Comparison of ENCODE assay signal across 8 cellular contexts in the genomic region with DNA sequence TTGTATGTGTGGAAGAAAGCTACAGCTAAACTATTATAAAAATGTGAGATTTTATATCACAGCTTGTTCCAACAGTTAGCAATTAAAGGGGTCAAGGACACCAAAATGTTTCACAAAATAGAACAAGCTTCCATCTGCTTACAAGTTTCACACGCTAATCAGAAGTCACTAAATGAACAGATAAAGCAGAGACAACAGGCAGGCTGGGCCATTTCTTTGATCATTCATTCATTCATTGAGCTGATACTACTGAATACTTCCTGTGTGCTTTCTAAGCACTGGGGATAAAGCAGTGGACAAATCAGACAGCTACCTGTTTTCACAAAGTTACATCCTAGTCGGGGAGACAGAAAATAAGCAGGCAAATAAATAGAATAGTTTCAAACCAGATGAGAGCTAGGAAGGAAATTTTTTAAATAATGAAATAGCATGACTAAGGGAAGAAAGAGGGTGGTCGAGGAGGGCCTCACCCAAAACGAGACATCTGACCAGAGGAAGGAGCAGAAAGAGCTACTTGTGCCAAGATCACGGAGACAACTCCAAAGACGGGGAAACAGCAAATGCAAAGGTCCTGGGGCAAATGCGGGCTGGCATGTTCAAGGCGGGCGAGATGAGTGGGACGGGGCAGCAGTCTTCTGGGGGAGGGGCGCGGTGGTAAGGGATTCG. TPM values are rescaled to one million over a fixed set of nuclear protein-coding genes. Genes with fewer than 3 reads are reported as not detected.
DNase-seq lines count a peak whose midpoint lies in the region; ATAC-seq and TF ChIP-seq lines count a peak whose summit lies in the region.

No MANE protein-coding gene starts in this region.

- H3K27ac Mint-ChIP-seq in central memory CD8-positive, alpha-beta T cell (ENCODE audit: low read depth): peak overlapping the region; percentile 98
- H3K27ac Mint-ChIP-seq in naive B cell: peak overlapping the region; percentile 22 to 94 (median 89)

- no peaks in the 10 kb centered on the region for H3K9me3 Mint-ChIP-seq in central memory CD8-positive, alpha-beta T cell
- no peaks in the 10 kb centered on the region for H3K9me3 Mint-ChIP-seq in naive B cell

- no peak overlapping the region for H3K27ac ChIP-seq in AG04450 (ENCODE audit: low read depth, low read length)

- TF ChIP-seq EP300 in Ishikawa (IDR thresholded peaks at IDR 0.05; ENCODE audit: borderline replicate concordance): no peak

- no peaks in the 10 kb centered on the region for H3K27me3 Mint-ChIP-seq in central memory CD8-positive, alpha-beta T cell
- H3K27me3 Mint-ChIP-seq in naive B cell: no peaks in the 10 kb centered on the region

- peaks cover 21% of the 10 kb centered on the region for H3K36me3 Mint-ChIP-seq in central memory CD8-positive, alpha-beta T cell (ENCODE audit: insufficient read depth)
- no peaks in the 10 kb centered on the region for H3K36me3 Mint-ChIP-seq in naive B cell

- H3K4me1 Mint-ChIP-seq in central memory CD8-positive, alpha-beta T cell: peaks cover 52% of the 10 kb centered on the region
- H3K4me1 Mint-ChIP-seq in naive B cell: peaks cover 34 to 47% (median 46%) of the 10 kb centered on the region in 3 donors

- peak overlapping the region; percentile 96 for H3K4me3 Mint-ChIP-seq in central memory CD8-positive, alpha-beta T cell
- H3K4me3 Mint-ChIP-seq in naive B cell: peak overlapping the region; percentile 87 to 93 (median 91)

- no peak for ATAC-seq in central memory CD8-positive, alpha-beta T cell (replicated peaks; ENCODE audit: extremely low read depth, poor library complexity, severe bottlenecking)
- ATAC-seq in naive B cell (ENCODE audit: low read depth in 2 of 2) (no peak), GM18519 (IDR thresholded peaks at IDR 0.05; ENCODE audit: low FRiP score, unreplicated experiment) (no peak)

- in situ Hi-C loops in GM13976 (cut with MboI; ENCODE audit: low sequenced_read_pairs, unreplicated experiment): no loop called here

- no peak for TF ChIP-seq RAD21 in Ishikawa (IDR thresholded peaks at IDR 0.05; ENCODE audit: low read depth)

- no peaks in the 10 kb centered on the region for H3K27me3 ChIP-seq in AG04450 (ENCODE audit: control insufficient read depth, insufficient read depth, low read length)

- DNase-seq in AG04450 (ENCODE audit: low read depth, low spot score): no peak
- no peak for DNase-seq in central memory CD8-positive, alpha-beta T cell (ENCODE audit: low spot score in 2 of 2)
- no peak for DNase-seq in naive B cell
- no peak for DNase-seq in activated CD4-positive, CD25-positive, alpha-beta regulatory T cell (lab: John Stamatoyannopoulos, UW)
- DNase-seq in stimulated activated CD8-positive, alpha-beta memory T cell treated with anti-CD3 and anti-CD28 coated beads, Interleukin-4, amount 100 ng/mL, for 48 hours: no peak
- no peak for DNase-seq in GM13976 (ENCODE audit: low spot score)

- TF ChIP-seq CTCF in AG04450 (IDR thresholded peaks at IDR 0.05; ENCODE audit: low read depth, low read length) (no peak), GM13976 (IDR thresholded peaks at IDR 0.05; ENCODE audit: borderline replicate concordance, control extremely low read depth, extremely low read depth, insufficient read depth, missing control alignments) (no peak)

- H3K4me3 ChIP-seq in AG04450 (ENCODE audit: low read depth, low read length): peak overlapping the region; percentile 78

- POLR2A ChIA-PET in AG04450 (lab: Yijun Ruan, JAX): no interaction called here

- CTCF ChIA-PET in AG04450 (lab: Charles Lee): interaction anchor here (0.5 to 2.5 kb wide), 13 partner anchors 9 to 569 kb away, joined by 3 to 27 read pairs (median 5); partner anchors contain the start of gene GFPT2

- H3K9me3 ChIP-seq in AG04450 (ENCODE audit: control insufficient read depth, insufficient read depth, low read length): no peaks in the 10 kb centered on the region

TF ChIP-seq in Ishikawa, 13 proteins besides CTCF, POLR2A, EP300 and RAD21:
- TF ChIP-seq TCF12 (IDR thresholded peaks at IDR 0.05; ENCODE audit: low read depth) (no peak), ZBTB7A (IDR thresholded peaks at IDR 0.05; ENCODE audit: low read depth) (0 out of 2 replicates have a peak, but pooled peaks have one; percentile 8), YY1 (IDR thresholded peaks at IDR 0.05; ENCODE audit: low read depth) (no peak), CEBPB (IDR thresholded peaks at IDR 0.05) (no peak)

RNA-seq across cellular contexts. Expression of gene MAPK9, which starts 1.2 kb away (rescaled TPM):
- polyA plus RNA-seq in AG04450 (2011; rRNA removed): 31.1 and 35.1 TPM in 2 replicates
- 34.2 and 44.6 TPM in 2 replicates for polyA minus RNA-seq in AG04450 (2011; rRNA and poly(A)+ RNA removed)
- 10 to 100 TPM; 14.5 to 29.2 (median 23.2) TPM for polyA plus RNA-seq in naive B cell (ENCODE audit: low read depth in 6 of 6)
